Comparison of ENCODE assay signal across 2 cellular contexts in genomic region chr17:79874329-79874981, GRCh38.
TF ChIP-seq lines count a peak whose summit lies in the region.

No MANE protein-coding gene starts in this region.

TF ChIP-seq in GM12878, 131 proteins besides CTCF, POLR2A, EP300 and RAD21 (continued from another document):
- TF ChIP-seq NRF1 (conservative IDR thresholded peaks at IDR 0.05; ENCODE audit: low read depth, low read length) (no peak), BHLHE40 (IDR thresholded peaks at IDR 0.05; ENCODE audit: borderline replicate concordance in 1 of 2, low read depth in 2 of 2, low read length in 1 of 2) (no peak), ZNF622 (IDR thresholded peaks at IDR 0.05) (no peak), ATF7 (IDR thresholded peaks at IDR 0.05; ENCODE audit: low read depth) (no peak), POU2F2 (IDR thresholded peaks at IDR 0.05; ENCODE audit: borderline replicate concordance, low read depth, low read length) (no peak), BMI1 (IDR thresholded peaks at IDR 0.05; ENCODE audit: borderline replicate concordance) (no peak)

TF ChIP-seq in HepG2, 621 proteins besides CTCF, POLR2A, EP300 and RAD21 (continued from another document):
- TF ChIP-seq PHF20 (CRISPR knock-in tag; IDR thresholded peaks at IDR 0.05): no peak
- TF ChIP-seq STAG1 (CRISPR knock-in tag; IDR thresholded peaks at IDR 0.05): peak; percentile 35; the same call in 1 of the 2 replicates
- 0 out of 2 replicates have a peak, but pooled peaks have one; percentile 41 for TF ChIP-seq ARID3A (IDR thresholded peaks at IDR 0.05; ENCODE audit: low read depth, low read length)
- no peak for TF ChIP-seq CREB3 (CRISPR knock-in tag; IDR thresholded peaks at IDR 0.05)
- peak; percentile 39; the same call in 1 of the 2 replicates for TF ChIP-seq SMC3 (IDR thresholded peaks at IDR 0.05; ENCODE audit: low read length)
- TF ChIP-seq SMAD1 (CRISPR knock-in tag; IDR thresholded peaks at IDR 0.05; ENCODE audit: borderline replicate concordance, low read depth): no peak
- no peak for TF ChIP-seq ZNF841 (CRISPR knock-in tag; IDR thresholded peaks at IDR 0.05; ENCODE audit: borderline replicate concordance)
